In genomic region chr7:71780282-71780681, GRCh38 we compare ENCODE assay signal across 1 cellular context.
TF ChIP-seq lines count a peak whose summit lies in the region.

No MANE protein-coding gene starts in this region.

TF ChIP-seq in GM23338, 12 proteins besides CTCF, POLR2A, EP300 and RAD21 (continued from another document):
- TF ChIP-seq REST (IDR thresholded peaks at IDR 0.05; ENCODE audit: unreplicated experiment) (no peak), EZH2phosphoT487 (IDR thresholded peaks at IDR 0.05; ENCODE audit: unreplicated experiment) (no peak), NANOG (IDR thresholded peaks at IDR 0.05; ENCODE audit: borderline replicate concordance) (no peak; the same call in 1 of the 2 replicates), ZNF331 (CRISPR knock-in tag; IDR thresholded peaks at IDR 0.05; ENCODE audit: low read depth) (no peak), POLR2AphosphoS5 (IDR thresholded peaks at IDR 0.05; ENCODE audit: low read depth) (no peak), EZH2 (IDR thresholded peaks at IDR 0.05; ENCODE audit: low read depth, unreplicated experiment) (no peak), JUNB (IDR thresholded peaks at IDR 0.05; ENCODE audit: unreplicated experiment) (no peak), ZNF114 (CRISPR knock-in tag; IDR thresholded peaks at IDR 0.05) (no peak)
